ENCODE assay signal across 11 cellular contexts in genomic region chr16:5093081-5093480, GRCh38. TPM values are rescaled to one million over a fixed set of nuclear protein-coding genes. Genes with fewer than 3 reads are reported as not detected.
"Had no signal": no experiment of that assay in that cellular context is flagged by ENCODE, and none has a peak within 500 bp of the region (broad histone marks: within the 10 kb centered on the region; RNA-seq: fewer than 3 reads in every experiment).

No MANE protein-coding gene starts in this region.

RNA-seq across cellular contexts. Expression of gene C16orf89, which starts 27.3 kb away (rescaled TPM):
- total RNA-seq: naive thymus-derived CD4-positive, alpha-beta T cell; naive thymus-derived CD8-positive, alpha-beta T cell; natural killer cell; natural killer cell treated with Interleukin-12 subunit alpha and Interleukin-12 subunit beta and Interleukin-15 and Interleukin-18, amount 100 ng/mL, for 72 hours; osteoblast; osteocyte; progenitor cell of endocrine pancreas; pulmonary artery endothelial cell; right lobe of liver; smooth muscle cell had no signal
- polyA plus RNA-seq: naive thymus-derived CD4-positive, alpha-beta T cell; naive thymus-derived CD8-positive, alpha-beta T cell; neural cell; smooth muscle cell had no signal
